ENCODE assay signal across 11 cellular contexts in genomic region chr19:5959260-5960004, GRCh38. TPM values are rescaled to one million over a fixed set of nuclear protein-coding genes. Genes with fewer than 3 reads are reported as not detected.
DNase-seq lines count a peak whose midpoint lies in the region; ATAC-seq and TF ChIP-seq lines count a peak whose summit lies in the region.
"Had no signal": no experiment of that assay in that cellular context is flagged by ENCODE, and none has a peak within 500 bp of the region (broad histone marks: within the 10 kb centered on the region; RNA-seq: fewer than 3 reads in every experiment).

No MANE protein-coding gene starts in this region.

- peaks cover 86% of the 10 kb centered on the region for H3K4me1 Mint-ChIP-seq in activated CD4-positive, alpha-beta T cell treated with anti-CD3 and anti-CD28 coated beads, Interleukin-2, amount 10 ng/mL, durations not matched to agents 7 days and 5 days
- H3K4me1 Mint-ChIP-seq in WTC11: peaks cover 82% of the 10 kb centered on the region
- peaks cover 73% of the 10 kb centered on the region for H3K4me1 Mint-ChIP-seq in stimulated activated memory B cell treated with anti-CD40 and anti-IgM and Interleukin-4, amounts not matched to agents 10 μg/mL and 1 μg/mL and 100 μg/mL, for 72 hours

- no peak for ATAC-seq in WTC11
- ATAC-seq in stimulated activated memory B cell treated with anti-CD40 and anti-IgM and Interleukin-4, amounts not matched to agents 10 μg/mL and 1 μg/mL and 100 μg/mL, for 72 hours: no peak

- peaks cover 92% of the 10 kb centered on the region for H3K79me2 ChIP-seq in hepatocyte

- no peaks in the 10 kb centered on the region for H3K9me2 ChIP-seq in hepatocyte (replicated peaks; ENCODE audit: insufficient read depth)

- no peak overlapping the region for H2AFZ ChIP-seq in hepatocyte

- H3K36me3 Mint-ChIP-seq in activated CD4-positive, alpha-beta T cell treated with anti-CD3 and anti-CD28 coated beads, Interleukin-2, amount 10 ng/mL, durations not matched to agents 7 days and 5 days (ENCODE audit: low read depth): peaks cover 5% of the 10 kb centered on the region
- no peaks in the 10 kb centered on the region for H3K36me3 Mint-ChIP-seq in WTC11
- peaks cover 6% of the 10 kb centered on the region for H3K36me3 Mint-ChIP-seq in stimulated activated memory B cell treated with anti-CD40 and anti-IgM and Interleukin-4, amounts not matched to agents 10 μg/mL and 1 μg/mL and 100 μg/mL, for 72 hours

- H3K27ac Mint-ChIP-seq in activated CD4-positive, alpha-beta T cell treated with anti-CD3 and anti-CD28 coated beads, Interleukin-2, amount 10 ng/mL, durations not matched to agents 7 days and 5 days: peak overlapping the region; percentile 100
- H3K27ac Mint-ChIP-seq in WTC11: peak overlapping the region; percentile 57; the same call in 1 of the 2 replicates
- peak overlapping the region; percentile 55 for H3K27ac Mint-ChIP-seq in stimulated activated memory B cell treated with anti-CD40 and anti-IgM and Interleukin-4, amounts not matched to agents 10 μg/mL and 1 μg/mL and 100 μg/mL, for 72 hours

- peak overlapping the region; percentile 93 for H3K27ac ChIP-seq in hepatocyte
- no peak overlapping the region for H3K27ac ChIP-seq in testis

- H3K4me1 ChIP-seq in hepatocyte (ENCODE audit: insufficient read depth): peaks cover 83% of the 10 kb centered on the region
- peaks cover 19% of the 10 kb centered on the region for H3K4me1 ChIP-seq in testis

- no peak overlapping the region for H3K4me3 Mint-ChIP-seq in activated CD4-positive, alpha-beta T cell treated with anti-CD3 and anti-CD28 coated beads, Interleukin-2, amount 10 ng/mL, durations not matched to agents 7 days and 5 days
- H3K4me3 Mint-ChIP-seq in WTC11: no peak overlapping the region
- no peak overlapping the region for H3K4me3 Mint-ChIP-seq in stimulated activated memory B cell treated with anti-CD40 and anti-IgM and Interleukin-4, amounts not matched to agents 10 μg/mL and 1 μg/mL and 100 μg/mL, for 72 hours

- intact Hi-C loops in testis (cut with DNase I; ENCODE audit: low total_unique reads): no loop called here

- no peaks in the 10 kb centered on the region for H3K9me3 Mint-ChIP-seq in activated CD4-positive, alpha-beta T cell treated with anti-CD3 and anti-CD28 coated beads, Interleukin-2, amount 10 ng/mL, durations not matched to agents 7 days and 5 days
- no peaks in the 10 kb centered on the region for H3K9me3 Mint-ChIP-seq in WTC11
- H3K9me3 Mint-ChIP-seq in stimulated activated memory B cell treated with anti-CD40 and anti-IgM and Interleukin-4, amounts not matched to agents 10 μg/mL and 1 μg/mL and 100 μg/mL, for 72 hours: no peaks in the 10 kb centered on the region

- H3K27me3 ChIP-seq in hepatocyte (no peaks in the 10 kb centered on the region), testis (no peaks in the 10 kb centered on the region)

- POLR2A ChIA-PET in activated CD4-positive, alpha-beta T cell treated with anti-CD3 and anti-CD28 coated beads, Interleukin-2, amount 10 ng/mL, durations not matched to agents 7 days and 5 days (lab: Charles Lee): no interaction called here
- POLR2A ChIA-PET in WTC11 (lab: Charles Lee): no interaction called here

- WGBS in hepatocyte (ENCODE audit: low lambda C conversion rate, missing lambda C conversion rate): 96% methylated on average over 14 of the region's 14 CpGs
- 71 to 82% methylated on average over 11 to 14 of the region's 14 CpGs for WGBS in testis, 2 donors

- peaks cover 67% of the 10 kb centered on the region for H4K20me1 ChIP-seq in hepatocyte (ENCODE audit: insufficient read depth, poor library complexity, severe bottlenecking)

- TF ChIP-seq POLR2A in testis (IDR thresholded peaks at IDR 0.05): no peak

- H3K36me3 ChIP-seq in hepatocyte (replicated peaks; ENCODE audit: insufficient read depth, low read depth) (no peaks in the 10 kb centered on the region), testis (ENCODE audit: low read depth, missing control alignments) (no peaks in the 10 kb centered on the region)
- H3K36me3 ChIP-seq: thoracic aorta had no signal

- H3K4me3 ChIP-seq in hepatocyte (no peak overlapping the region), testis (no peak overlapping the region)
- H3K4me3 ChIP-seq: thoracic aorta had no signal

- no peak overlapping the region for H3K4me2 ChIP-seq in hepatocyte

- CTCF ChIA-PET in activated CD4-positive, alpha-beta T cell treated with anti-CD3 and anti-CD28 coated beads, Interleukin-2, amount 10 ng/mL, durations not matched to agents 7 days and 5 days (lab: Charles Lee): interaction anchor here (0.6 to 1.6 kb wide), 3 partner anchors 62 to 186 kb away, joined by 3 to 7 read pairs (median 5); no protein-coding TSS in a partner anchor
- CTCF ChIA-PET in WTC11 (lab: Charles Lee): interaction anchor here (0.9 to 5.2 kb wide), 5 partner anchors 8 to 155 kb away, joined by 3 to 41 read pairs (median 8); no protein-coding TSS in a partner anchor

- TF ChIP-seq CTCF in WTC11 (IDR thresholded peaks at IDR 0.05): no peak
- no peak for TF ChIP-seq CTCF in hepatocyte (IDR thresholded peaks at IDR 0.05; ENCODE audit: poor library complexity)
- no peak for TF ChIP-seq CTCF in testis (IDR thresholded peaks at IDR 0.05)

- DNase-seq in activated CD4-positive, alpha-beta T cell treated with anti-CD3 and anti-CD28 coated beads, Interleukin-2, amount 10 ng/mL, durations not matched to agents 7 days and 5 days: no peak
- no peak for DNase-seq in activated CD4-positive, alpha-beta T cell treated with anti-CD3 and anti-CD28 coated beads, Interleukin-2, amount 50 U/mL, for 48 hours
- no peak for DNase-seq in WTC11 (ENCODE audit: low spot score)
- DNase-seq in hepatocyte (ENCODE audit: low spot score): no peak
- DNase-seq in testis: no peak
- DNase-seq in HT-29 (ENCODE audit: low spot score): no peak
- no peak for DNase-seq in NOMO-1 treated with DMSO at 0.1 percent for 48 hours (lab: John Stamatoyannopoulos, UW; ENCODE audit: unreplicated experiment)
- DNase-seq: Kasumi-1, NCI-H1930 had no signal

- H3K9me3 ChIP-seq in hepatocyte (ENCODE audit: low read depth): no peaks in the 10 kb centered on the region
- H3K9me3 ChIP-seq in testis: no peaks in the 10 kb centered on the region
- H3K9me3 ChIP-seq: thoracic aorta had no signal

- H3K27me3 Mint-ChIP-seq in activated CD4-positive, alpha-beta T cell treated with anti-CD3 and anti-CD28 coated beads, Interleukin-2, amount 10 ng/mL, durations not matched to agents 7 days and 5 days: no peaks in the 10 kb centered on the region
- no peaks in the 10 kb centered on the region for H3K27me3 Mint-ChIP-seq in WTC11 (ENCODE audit: low read depth)
- no peaks in the 10 kb centered on the region for H3K27me3 Mint-ChIP-seq in stimulated activated memory B cell treated with anti-CD40 and anti-IgM and Interleukin-4, amounts not matched to agents 10 μg/mL and 1 μg/mL and 100 μg/mL, for 72 hours

TF ChIP-seq in WTC11, 78 proteins besides CTCF, POLR2A, EP300 and RAD21:
- TF ChIP-seq IRF1 (CRISPR knock-in tag; IDR thresholded peaks at IDR 0.05): no peak

RNA-seq across cellular contexts. Expression of gene RANBP3, which starts 18.5 kb away (rescaled TPM):
- 10 to 100 TPM; 97.4 to 98.0 TPM for total RNA-seq in activated CD4-positive, alpha-beta T cell treated with anti-CD3 and anti-CD28 coated beads, Interleukin-2, amount 10 ng/mL, durations not matched to agents 7 days and 5 days
- total RNA-seq in WTC11 (2021) (74.5 to 76.3 TPM (median 75.6 TPM) in 3 replicates), hepatocyte (51.0 and 78.1 TPM in 2 replicates), testis (100 to 1,000 TPM; 145 to 148 TPM)
- polyA plus RNA-seq in hepatocyte (10.4 and 16.4 TPM in 2 replicates), testis (ENCODE audit: insufficient read depth, low read depth, low replicate concordance) (142 TPM)
- total RNA-seq in HT-29 (2014; rRNA removed; shearing (Covaris generic)): 62.1 and 79.3 TPM in 2 replicates

RNA-seq across cellular contexts. Expression of gene CAPS, which starts 45.4 kb away (rescaled TPM):
- total RNA-seq in activated CD4-positive, alpha-beta T cell treated with anti-CD3 and anti-CD28 coated beads, Interleukin-2, amount 10 ng/mL, durations not matched to agents 7 days and 5 days: 10 to 100 TPM; 17.2 to 21.0 TPM
- total RNA-seq in WTC11 (2021): 4.6 to 5.8 TPM (median 5.3 TPM) in 3 replicates
- 7.5 and 15.5 TPM in 2 replicates for total RNA-seq in hepatocyte
- 17.8 and 23.1 TPM in 2 replicates for polyA plus RNA-seq in hepatocyte
- 10 to 100 TPM in 1 of 2 donors, 1 to 10 TPM in 1; 9.4 to 13.9 TPM for total RNA-seq in testis
- polyA plus RNA-seq in testis (ENCODE audit: insufficient read depth, low read depth, low replicate concordance): 20.9 TPM
- total RNA-seq in HT-29 (2014; rRNA removed; shearing (Covaris generic)): 13.9 and 20.1 TPM in 2 replicates

RNA-seq across cellular contexts. Expression of gene VMAC, which starts 54.8 kb away (rescaled TPM):
- 10 to 100 TPM; 11.8 TPM for total RNA-seq in activated CD4-positive, alpha-beta T cell treated with anti-CD3 and anti-CD28 coated beads, Interleukin-2, amount 10 ng/mL, durations not matched to agents 7 days and 5 days
- 2.5 to 3.3 TPM (median 3.3 TPM) in 3 replicates for total RNA-seq in WTC11 (2021)
- 4.3 and 5.9 TPM in 2 replicates for total RNA-seq in hepatocyte
- 3.1 and 4.5 TPM in 2 replicates for polyA plus RNA-seq in hepatocyte
- 1 to 10 TPM; 7.4 to 7.7 TPM for total RNA-seq in testis
- polyA plus RNA-seq in testis (ENCODE audit: insufficient read depth, low read depth, low replicate concordance): 3.4 TPM
- 3.5 and 6.0 TPM in 2 replicates for total RNA-seq in HT-29 (2014; rRNA removed; shearing (Covaris generic))

RNA-seq across cellular contexts. Expression of gene NDUFA11, which starts 55.8 kb away (rescaled TPM):
- total RNA-seq in activated CD4-positive, alpha-beta T cell treated with anti-CD3 and anti-CD28 coated beads, Interleukin-2, amount 10 ng/mL, durations not matched to agents 7 days and 5 days: 100 to 1,000 TPM; 207 to 233 TPM
- total RNA-seq in WTC11 (2021) (260 to 261 TPM (median 260 TPM) in 3 replicates), hepatocyte (158 and 171 TPM in 2 replicates), testis (100 to 1,000 TPM; 167 to 194 TPM)
- polyA plus RNA-seq in hepatocyte (437 and 441 TPM in 2 replicates), testis (ENCODE audit: insufficient read depth, low read depth, low replicate concordance) (170 TPM)
- total RNA-seq in HT-29 (2014; rRNA removed; shearing (Covaris generic)): 265 and 313 TPM in 2 replicates
